In the genomic region with DNA sequence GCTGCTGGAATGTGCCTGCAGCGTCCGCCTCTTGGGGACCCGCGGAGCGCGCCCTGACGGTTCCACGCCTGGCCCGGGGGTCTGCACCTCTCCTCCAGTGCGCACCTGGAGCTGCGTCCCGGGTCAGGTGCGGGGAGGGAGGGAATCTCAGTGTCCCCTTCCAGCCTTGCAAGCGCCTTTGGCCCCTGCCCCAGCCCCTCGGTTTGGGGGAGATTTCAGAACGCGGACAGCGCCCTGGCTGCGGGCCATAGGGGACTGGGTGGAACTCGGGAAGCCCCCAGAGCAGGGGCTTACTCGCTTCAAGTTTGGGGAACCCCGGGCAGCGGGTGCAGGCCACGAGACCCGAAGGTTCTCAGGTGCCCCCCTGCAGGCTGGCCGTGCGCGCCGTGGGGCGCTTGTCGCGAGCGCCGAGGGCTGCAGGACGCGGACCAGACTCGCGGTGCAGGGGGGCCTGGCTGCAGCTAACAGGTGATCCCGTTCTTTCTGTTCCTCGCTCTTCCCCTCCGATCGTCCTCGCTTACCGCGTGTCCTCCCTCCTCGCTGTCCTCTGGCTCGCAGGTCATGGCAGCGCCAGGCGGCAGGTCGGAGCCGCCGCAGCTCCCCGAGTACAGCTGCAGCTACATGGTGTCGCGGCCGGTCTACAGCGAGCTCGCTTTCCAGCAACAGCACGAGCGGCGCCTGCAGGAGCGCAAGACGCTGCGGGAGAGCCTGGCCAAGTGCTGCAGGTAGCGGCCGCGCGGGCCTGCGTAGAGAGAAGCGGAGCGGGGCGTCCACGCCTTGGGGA, we compare ENCODE assay signal across 8 cellular contexts.
DNase-seq lines count a peak whose midpoint lies in the region; TF ChIP-seq lines count a peak whose summit lies in the region.

No MANE protein-coding gene starts in this region.

- H3F3A ChIP-seq in DOHH2 (ENCODE audit: control insufficient read depth, insufficient read depth), result no peaks in the 10 kb centered on the region; the same call in 1 of the 2 replicates

- no peaks in the 10 kb centered on the region for H3K79me2 ChIP-seq in DOHH2 (ENCODE audit: control insufficient read depth, low read length)
- no peaks in the 10 kb centered on the region for H3K79me2 ChIP-seq in parathyroid adenoma

- TF ChIP-seq CTCF in DOHH2 (IDR thresholded peaks at IDR 0.05; ENCODE audit: low read depth, low read length, poor library complexity, severe bottlenecking) (peak; percentile 26), parathyroid adenoma (IDR thresholded peaks at IDR 0.05) (peak; percentile 20)

- H3K4me1 ChIP-seq in DOHH2 (ENCODE audit: control insufficient read depth, low read length) (peaks cover 27% of the 10 kb centered on the region), parathyroid adenoma (no peaks in the 10 kb centered on the region)

- H3K27ac ChIP-seq in DOHH2 (ENCODE audit: low read depth, low read length) (no peak overlapping the region), parathyroid adenoma (no peak overlapping the region)

- H3K27me3 ChIP-seq in DOHH2 (ENCODE audit: control insufficient read depth, low read length) (peaks cover 62% of the 10 kb centered on the region), parathyroid adenoma (ENCODE audit: control insufficient read depth, insufficient read depth, low read length) (no peaks in the 10 kb centered on the region)

- no peak overlapping the region for H3K9ac ChIP-seq in parathyroid adenoma

- H3K9me3 ChIP-seq in DOHH2 (ENCODE audit: control insufficient read depth, insufficient read depth, low read length), result no peaks in the 10 kb centered on the region
- no peaks in the 10 kb centered on the region for H3K9me3 ChIP-seq in parathyroid adenoma (ENCODE audit: control insufficient read depth, low read length)

- DNase-seq in HEK293T (ENCODE audit: extremely low spot score), result peak; percentile 63
- DNase-seq in NCI-H526 (lab: John Stamatoyannopoulos, UW), result peak; percentile 69 to 93
- DNase-seq in activated T-helper 9 cell treated with anti-CD3 and anti-CD28 coated beads, Interleukin-2, amount 50 U/mL, for 16 hours (ENCODE audit: low read depth), result peak; percentile 24
- peak; percentile 16 for DNase-seq in germinal center (ENCODE audit: low spot score)
- DNase-seq in pons (ENCODE audit: low spot score), result no peak
- DNase-seq in SW 1271 (lab: John Stamatoyannopoulos, UW), result no peak

- peak overlapping the region; percentile 59 for H3K4me3 ChIP-seq in DOHH2 (ENCODE audit: low read length)
- peak overlapping the region; percentile 54 for H3K4me3 ChIP-seq in parathyroid adenoma (ENCODE audit: low read depth, low read length)

- H3K9me2 ChIP-seq in DOHH2 (replicated peaks; ENCODE audit: control insufficient read depth, low read length), result no peaks in the 10 kb centered on the region

- CTCF ChIA-PET in HEK293T (lab: Yijun Ruan, JAX), result interaction anchor here (0.6 to 1.1 kb wide), 3 partner anchors 214 to 703 kb away, joined by 3 read pairs; no protein-coding TSS in a partner anchor

- H3K4me2 ChIP-seq in DOHH2 (ENCODE audit: low read length) (peak overlapping the region; percentile 62), parathyroid adenoma (ENCODE audit: low read length) (peak overlapping the region; percentile 79)

- H4K20me1 ChIP-seq in DOHH2 (ENCODE audit: control insufficient read depth, insufficient read depth, low read depth, low read length), result no peaks in the 10 kb centered on the region

- H3K36me3 ChIP-seq in DOHH2 (ENCODE audit: control insufficient read depth, low read length), result no peaks in the 10 kb centered on the region
- no peaks in the 10 kb centered on the region for H3K36me3 ChIP-seq in parathyroid adenoma (ENCODE audit: control insufficient read depth, insufficient read depth, low read length)

- peak overlapping the region; percentile 83 for H2AFZ ChIP-seq in parathyroid adenoma

- POLR2A ChIA-PET in HEK293T (lab: Yijun Ruan, JAX), result no interaction called here

TF ChIP-seq in HEK293T, 16 proteins besides CTCF, POLR2A, EP300 and RAD21:
- TF ChIP-seq L3MBTL2 (conservative IDR thresholded peaks at IDR 0.05) (peak; percentile 86), ELF4 (IDR thresholded peaks at IDR 0.05) (no peak)

Comparison
In these comparisons a context has a peak if more than half of its experiments do, and no peak if none do; other contexts are left out.
1. DNase-seq: peak in HEK293T (single experiment), NCI-H526 (2 of 2), activated T-helper 9 cell treated with anti-CD3 and anti-CD28 coated beads, Interleukin-2, amount 50 U/mL, for 16 hours (single experiment) and germinal center (single experiment); none in pons (single experiment) and SW 1271 (0 of 2).